8 cellular contexts compared by ENCODE assay signal in genomic region chr3:40310690-40311089, GRCh38. TPM values are rescaled to one million over a fixed set of nuclear protein-coding genes. Genes with fewer than 3 reads are reported as not detected.
DNase-seq lines count a peak whose midpoint lies in the region; ATAC-seq and TF ChIP-seq lines count a peak whose summit lies in the region.

No MANE protein-coding gene starts in this region.

- TF ChIP-seq CTCF in GM12864 (IDR thresholded peaks at IDR 0.05; ENCODE audit: low read depth, low read length, missing control alignments) (no peak), RWPE2 (IDR thresholded peaks at IDR 0.05; ENCODE audit: poor library complexity, severe bottlenecking) (no peak), ovary (IDR thresholded peaks at IDR 0.05) (no peak)

- H3K9me3 ChIP-seq in RWPE2 (ENCODE audit: severe bottlenecking) = no peaks in the 10 kb centered on the region
- H3K9me3 ChIP-seq in ovary = no peaks in the 10 kb centered on the region

- TF ChIP-seq POLR2A in erythroblast (IDR thresholded peaks at IDR 0.05; ENCODE audit: low read length) (no peak), ovary (IDR thresholded peaks at IDR 0.05) (no peak)

- TF ChIP-seq EP300 in ovary (IDR thresholded peaks at IDR 0.05) = no peak

- H3K4me1 ChIP-seq in RWPE2 (ENCODE audit: insufficient read depth, poor library complexity, severe bottlenecking) (peaks cover 12% of the 10 kb centered on the region), ovary (ENCODE audit: insufficient read depth) (peaks cover 4% of the 10 kb centered on the region)

- intact Hi-C loops in ovary (cut with DNase I) = loop anchor here in 1 of 4 donors (10.0 kb wide), 1 partner anchor 144 kb away; the partner anchor contains the start of gene RPL14

- WGBS in ovary, 3 donors = 1 to 2% (median 1%) methylated on average over 6 of the region's 6 CpGs

- H3K4me3 ChIP-seq in GM12864 (ENCODE audit: low read depth, low read length) (peak overlapping the region; percentile 92), RWPE2 (ENCODE audit: severe bottlenecking) (peak overlapping the region; percentile 87), ovary (peak overlapping the region; percentile 58)

- H3K27me3 ChIP-seq in RWPE2 (ENCODE audit: insufficient read depth, poor library complexity, severe bottlenecking) (no peaks in the 10 kb centered on the region), ovary (no peaks in the 10 kb centered on the region)

- H3K36me3 ChIP-seq in RWPE2 (ENCODE audit: low read depth) = peaks cover 31% of the 10 kb centered on the region
- no peaks in the 10 kb centered on the region for H3K36me3 ChIP-seq in ovary

- DNase-seq in GM12864 (ENCODE audit: low read depth) = no peak
- no peak for DNase-seq in RWPE2 (ENCODE audit: low spot score)
- DNase-seq in erythroblast (lab: John Stamatoyannopoulos, UW) = peak; percentile 51 to 75
- no peak for DNase-seq in ovary
- no peak for DNase-seq in DMS53 treated with DMSO at 0.1 percent for 48 hours (lab: John Stamatoyannopoulos, UW; ENCODE audit: unreplicated experiment)

- ATAC-seq in RWPE2 (ENCODE audit: low read depth) = no peak
- no peak for ATAC-seq in GM21390 (IDR thresholded peaks at IDR 0.05; ENCODE audit: unreplicated experiment)
- no peak for ATAC-seq in GM21825 (IDR thresholded peaks at IDR 0.05; ENCODE audit: unreplicated experiment)
- ATAC-seq in HG02852 (IDR thresholded peaks at IDR 0.05; ENCODE audit: unreplicated experiment) = no peak

- H3K27ac ChIP-seq in RWPE2 (ENCODE audit: poor library complexity, severe bottlenecking) (no peak overlapping the region), ovary (peak overlapping the region in 1 of 2 donors; percentile 94)

RNA-seq across cellular contexts. Expression of gene EIF1B, which starts 1.2 kb away (rescaled TPM):
- 100 to 1,000 TPM in 1 of 7 donors, 10 to 100 TPM in 6; 30.4 to 108 (median 73.0) TPM for total RNA-seq in ovary
- 100 to 1,000 TPM in 1 of 2 donors, 10 to 100 TPM in 1; 99.1 to 156 TPM for polyA plus RNA-seq in ovary

Comparison
In these comparisons a context has a peak if more than half of its experiments do, and no peak if none do; other contexts are left out.
1. DNase-seq: peak in erythroblast (2 of 2); none in GM12864 (single experiment), RWPE2 (single experiment), ovary (0 of 5) and DMS53 treated with DMSO at 0.1 percent for 48 hours (single experiment).
2. Peak in every context shown above with its lines, with median percentiles within 50 percentile points of each other: H3K4me3 ChIP-seq.